ENCODE assay signal across 24 cellular contexts in genomic region chr16:2235234-2235651, GRCh38.
"Had no signal": no experiment of that assay in that cellular context is flagged by ENCODE, and none has a peak within 500 bp of the region (broad histone marks: within the 10 kb centered on the region; RNA-seq: fewer than 3 reads in every experiment).

No MANE protein-coding gene starts in this region.

- H3K27me3 ChIP-seq: testis had no signal

- H3K79me2 ChIP-seq: parathyroid adenoma had no signal

- H3K9me3 Mint-ChIP-seq: activated naive CD4-positive, alpha-beta T cell treated with anti-CD3 and anti-CD28 coated beads for 36 hours; activated naive CD8-positive, alpha-beta T cell treated with anti-CD3 and anti-CD28 coated beads for 36 hours; activated T-helper 1 cell treated with anti-CD3 and anti-CD28 coated beads, Interleukin-12 subunit alpha, Interleukin-12 subunit beta, Interleukin-2, Interleukin-4 antibody, amounts not matched to agents 30 ng/mL and 10 ng/mL and 1 ng/mL, durations not matched to agents 14 hours and 24 hours and 36 hours; nephron had no signal

- DNase-seq: activated CD4-positive, alpha-beta T cell treated with anti-CD3 and anti-CD28 coated beads for 1 hour; activated CD8-positive, alpha-beta T cell treated with anti-CD3 and anti-CD28 coated beads, Interleukin-2, amount 10 ng/mL, durations not matched to agents 7 days and 5 days; activated effector memory CD4-positive, alpha-beta T cell treated with anti-CD3 and anti-CD28 coated beads, Interleukin-2, amount 50 U/mL, for 16 hours; activated naive CD4-positive, alpha-beta T cell treated with anti-CD3 and anti-CD28 coated beads for 36 hours; activated naive CD8-positive, alpha-beta T cell treated with anti-CD3 and anti-CD28 coated beads for 36 hours; activated T-cell treated with anti-CD3 and anti-CD28 coated beads for 4 hours; adrenal gland; aorta; body of pancreas; colonic mucosa; effector memory CD4-positive, alpha-beta T cell; occipital lobe; psoas muscle; stimulated activated CD4-positive, alpha-beta T cell treated with anti-CD3 and anti-CD28 coated beads, Interleukin-2, amount 100 ng/mL, for 48 hours; stimulated activated naive CD8-positive, alpha-beta T cell treated with anti-CD3 and anti-CD28 coated beads, Interleukin-15, Interleukin-2, amounts not matched to agents 100 U/mL and 50 U/mL, for 24 hours; T-helper 17 cell; T1000; testis; transverse colon had no signal

- H2AFZ ChIP-seq: parathyroid adenoma had no signal

- H3K27ac ChIP-seq: adrenal gland, body of pancreas, colonic mucosa, left lung, parathyroid adenoma, psoas muscle, testis, transverse colon had no signal

- H3K9ac ChIP-seq: parathyroid adenoma had no signal

- ATAC-seq: activated CD8-positive, alpha-beta T cell treated with anti-CD3 and anti-CD28 coated beads, Interleukin-2, amount 10 ng/mL, durations not matched to agents 7 days and 5 days; body of pancreas; left lung; right cardiac atrium; stimulated activated naive CD8-positive, alpha-beta T cell treated with anti-CD3 and anti-CD28 coated beads, Interleukin-15, Interleukin-2, amounts not matched to agents 100 U/mL and 50 U/mL, for 24 hours had no signal

- H3K27ac Mint-ChIP-seq: activated CD8-positive, alpha-beta T cell treated with anti-CD3 and anti-CD28 coated beads, Interleukin-2, amount 10 ng/mL, durations not matched to agents 7 days and 5 days; activated naive CD4-positive, alpha-beta T cell treated with anti-CD3 and anti-CD28 coated beads for 36 hours; activated naive CD8-positive, alpha-beta T cell treated with anti-CD3 and anti-CD28 coated beads for 36 hours; activated T-helper 1 cell treated with anti-CD3 and anti-CD28 coated beads, Interleukin-12 subunit alpha, Interleukin-12 subunit beta, Interleukin-2, Interleukin-4 antibody, amounts not matched to agents 30 ng/mL and 10 ng/mL and 1 ng/mL, durations not matched to agents 14 hours and 24 hours and 36 hours; nephron; T-helper 17 cell had no signal

- H3K9me3 ChIP-seq: adrenal gland, body of pancreas, colonic mucosa, left lung, psoas muscle, testis, transverse colon had no signal

- H3K4me1 ChIP-seq: parathyroid adenoma had no signal

- H3K4me1 Mint-ChIP-seq: activated naive CD8-positive, alpha-beta T cell treated with anti-CD3 and anti-CD28 coated beads for 36 hours; nephron had no signal

- H3K27me3 Mint-ChIP-seq: T-helper 17 cell had no signal

- H3K4me3 ChIP-seq: adrenal gland, body of pancreas, colonic mucosa, left lung, psoas muscle, testis, transverse colon had no signal

- H3K4me3 Mint-ChIP-seq: activated CD8-positive, alpha-beta T cell treated with anti-CD3 and anti-CD28 coated beads, Interleukin-2, amount 10 ng/mL, durations not matched to agents 7 days and 5 days; activated naive CD4-positive, alpha-beta T cell treated with anti-CD3 and anti-CD28 coated beads for 36 hours; activated naive CD8-positive, alpha-beta T cell treated with anti-CD3 and anti-CD28 coated beads for 36 hours; activated T-helper 1 cell treated with anti-CD3 and anti-CD28 coated beads, Interleukin-12 subunit alpha, Interleukin-12 subunit beta, Interleukin-2, Interleukin-4 antibody, amounts not matched to agents 30 ng/mL and 10 ng/mL and 1 ng/mL, durations not matched to agents 14 hours and 24 hours and 36 hours; nephron; T-helper 17 cell had no signal
